In genomic region chr6:43886067-43886461, GRCh38 we compare ENCODE assay signal across 1 cellular context.
TF ChIP-seq lines count a peak whose summit lies in the region.

No MANE protein-coding gene starts in this region.

TF ChIP-seq in GM12878, 131 proteins besides CTCF, POLR2A, EP300 and RAD21 (continued from another document and continues in another):
- TF ChIP-seq NR2C2 (IDR thresholded peaks at IDR 0.05; ENCODE audit: borderline replicate concordance, control insufficient read depth, insufficient read length, low read depth), result no peak
- TF ChIP-seq HDAC2 (IDR thresholded peaks at IDR 0.05), result no peak
- no peak for TF ChIP-seq SMAD1 (IDR thresholded peaks at IDR 0.05; ENCODE audit: low read depth, partially characterized antibody)
- TF ChIP-seq DPF2 (IDR thresholded peaks at IDR 0.05), result peak; percentile 53; the same call in 1 of the 2 replicates
- TF ChIP-seq CUX1 (IDR thresholded peaks at IDR 0.05; ENCODE audit: insufficient replicate concordance, low read depth, low read length), result no peak
- no peak for TF ChIP-seq CEBPZ (IDR thresholded peaks at IDR 0.05; ENCODE audit: low read depth, low read length)
- no peak for TF ChIP-seq SMARCA5 (IDR thresholded peaks at IDR 0.05)
- no peak for TF ChIP-seq ATF3 (IDR thresholded peaks at IDR 0.05; ENCODE audit: borderline replicate concordance, extremely low read depth, low read depth, low read length)
- 0 out of 2 replicates have a peak, but pooled peaks have one; percentile 27 for TF ChIP-seq NR2F1 (conservative IDR thresholded peaks at IDR 0.05)
- peak; percentile 52 for TF ChIP-seq EED (IDR thresholded peaks at IDR 0.05; ENCODE audit: low read depth)
- no peak for TF ChIP-seq E4F1 (IDR thresholded peaks at IDR 0.05; ENCODE audit: borderline replicate concordance, partially characterized antibody)
- TF ChIP-seq IKZF1 (conservative IDR thresholded peaks at IDR 0.05), result peak; percentile 78
- no peak for TF ChIP-seq USF1 (IDR thresholded peaks at IDR 0.05; ENCODE audit: borderline replicate concordance, extremely low read length, insufficient read depth, low read depth, low read length)
- TF ChIP-seq RELA (IDR thresholded peaks at IDR 0.05; ENCODE audit: borderline replicate concordance, partially characterized antibody), result no peak
- TF ChIP-seq SRF (IDR thresholded peaks at IDR 0.05; ENCODE audit: low read depth in 2 of 2, low read length in 2 of 2), result no peak
- TF ChIP-seq PBX3 (IDR thresholded peaks at IDR 0.05; ENCODE audit: insufficient replicate concordance, low read depth, low read length), result no peak
- no peak for TF ChIP-seq LARP7 (IDR thresholded peaks at IDR 0.05)
- TF ChIP-seq NRF1 (conservative IDR thresholded peaks at IDR 0.05; ENCODE audit: low read depth, low read length), result no peak
- no peak for TF ChIP-seq USF2 (IDR thresholded peaks at IDR 0.05; ENCODE audit: borderline replicate concordance, low read depth, low read length)
- TF ChIP-seq BMI1 (IDR thresholded peaks at IDR 0.05; ENCODE audit: borderline replicate concordance), result no peak
- TF ChIP-seq CREM (IDR thresholded peaks at IDR 0.05; ENCODE audit: low read depth), result no peak
- TF ChIP-seq PRDM15 (CRISPR knock-in tag; IDR thresholded peaks at IDR 0.05), result no peak
- TF ChIP-seq SP1 (IDR thresholded peaks at IDR 0.05; ENCODE audit: low read depth, low read length), result no peak
- peak in 1 of 2 experiments; percentile 64; a peak in 2 of 4 replicates for TF ChIP-seq BHLHE40 (IDR thresholded peaks at IDR 0.05; ENCODE audit: borderline replicate concordance in 1 of 2, low read depth in 2 of 2, low read length in 1 of 2)
- 0 out of 2 replicates have a peak, but pooled peaks have one; percentile 30 for TF ChIP-seq RELB (IDR thresholded peaks at IDR 0.05; ENCODE audit: low read depth)
- no peak for TF ChIP-seq CHD1 (IDR thresholded peaks at IDR 0.05; ENCODE audit: low read depth, low read length)
- TF ChIP-seq ZNF274 (IDR thresholded peaks at IDR 0.05; ENCODE audit: insufficient read depth, insufficient read length), result no peak
- TF ChIP-seq ATF2 (IDR thresholded peaks at IDR 0.05; ENCODE audit: low read length), result no peak
- no peak for TF ChIP-seq NKRF (conservative IDR thresholded peaks at IDR 0.05)
- no peak for TF ChIP-seq SMAD5 (IDR thresholded peaks at IDR 0.05; ENCODE audit: low read depth)
